In the genomic region with DNA sequence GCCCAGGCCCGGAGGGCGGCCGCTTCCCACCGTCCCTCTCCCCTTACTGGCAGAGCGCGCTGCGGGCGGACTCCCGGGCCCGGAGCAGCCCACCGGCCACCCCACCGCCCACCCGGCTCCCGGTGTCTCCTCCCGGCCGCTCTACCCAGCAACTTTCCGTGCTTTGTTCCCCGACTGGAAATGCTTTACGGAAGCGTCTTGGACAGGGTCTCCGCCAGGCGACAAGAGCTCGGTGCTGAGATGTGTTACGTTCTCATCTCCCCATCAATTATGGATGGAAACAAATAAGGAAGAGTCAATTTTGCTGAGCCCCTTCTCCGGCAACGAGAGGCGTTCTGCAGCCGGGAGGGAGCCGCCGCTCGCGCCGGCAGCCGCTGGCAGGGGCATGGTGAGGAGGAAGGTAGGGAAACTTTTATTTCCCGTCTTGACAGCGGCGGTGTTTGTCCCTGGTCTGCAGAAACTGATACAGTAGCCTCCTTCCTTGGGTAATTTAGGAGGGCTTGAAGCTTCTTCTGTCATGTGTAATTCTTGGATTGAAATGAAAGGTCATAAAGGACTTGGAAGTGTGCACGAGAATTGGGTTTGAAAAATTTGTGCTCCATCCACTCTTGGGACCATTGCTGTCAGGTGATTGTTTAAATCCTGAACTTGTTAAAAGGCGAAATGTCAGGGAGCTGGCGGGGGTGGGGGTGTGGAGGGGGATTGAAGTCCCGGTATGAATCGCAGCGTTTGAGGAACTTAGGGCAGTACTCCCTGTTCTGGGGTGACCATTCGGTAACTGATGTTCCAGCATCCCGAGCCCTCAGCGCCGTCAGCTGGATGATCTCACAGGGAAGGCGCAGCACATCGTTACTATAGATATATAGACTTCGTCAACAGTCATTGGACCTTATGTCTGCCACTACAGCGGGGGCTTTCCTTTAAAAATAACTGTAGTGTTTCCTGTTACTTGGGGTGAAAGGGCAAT, we compare ENCODE assay signal across 8 cellular contexts. TPM values are rescaled to one million over a fixed set of nuclear protein-coding genes. Genes with fewer than 3 reads are reported as not detected.
DNase-seq lines count a peak whose midpoint lies in the region; ATAC-seq and TF ChIP-seq lines count a peak whose summit lies in the region.

No MANE protein-coding gene starts in this region.

- H3K27me3 ChIP-seq in hepatocyte, result peaks cover 8% of the 10 kb centered on the region
- peaks cover 0 to 23% (median 0%) of the 10 kb centered on the region in 3 donors for H3K27me3 ChIP-seq in sigmoid colon

- H4K20me1 ChIP-seq in hepatocyte (ENCODE audit: insufficient read depth, poor library complexity, severe bottlenecking), result no peaks in the 10 kb centered on the region

- peak; percentile 42 for DNase-seq in GM20000 (ENCODE audit: low spot score)
- peak in 43 of 56 donors; percentile 9 to 81 (median 50) for DNase-seq in amygdala (lab: John Stamatoyannopoulos, UW)
- peak; percentile 44 for DNase-seq in hepatocyte (ENCODE audit: low spot score)
- no peak for DNase-seq in sigmoid colon
- no peak for DNase-seq in activated CD8-positive, alpha-beta T cell treated with anti-CD3 and anti-CD28 coated beads, Interleukin-2, amount 10 ng/mL, durations not matched to agents 7 days and 5 days
- no peak for DNase-seq in NAMALWA (ENCODE audit: low spot score)
- DNase-seq in stimulated activated CD4-positive, alpha-beta T cell treated with anti-CD3 and anti-CD28 coated beads, Interleukin-12 subunit alpha, Interleukin-12 subunit beta, amount 100 ng/mL, for 4 hours, result no peak

- TF ChIP-seq CTCF in GM20000 (IDR thresholded peaks at IDR 0.05; ENCODE audit: extremely low read depth, missing control alignments) (no peak), hepatocyte (IDR thresholded peaks at IDR 0.05; ENCODE audit: poor library complexity) (no peak), sigmoid colon (IDR thresholded peaks at IDR 0.05) (no peak)

- no peak for TF ChIP-seq EP300 in sigmoid colon (IDR thresholded peaks at IDR 0.05)

- no peak overlapping the region for H3K27ac Mint-ChIP-seq in activated CD8-positive, alpha-beta T cell treated with anti-CD3 and anti-CD28 coated beads, Interleukin-2, amount 10 ng/mL, durations not matched to agents 7 days and 5 days

- H3K4me3 ChIP-seq in hepatocyte, result peak overlapping the region; percentile 69
- H3K4me3 ChIP-seq in sigmoid colon, result peak overlapping the region; percentile 48 to 77 (median 70)

- peaks cover 3% of the 10 kb centered on the region for H3K4me1 Mint-ChIP-seq in activated CD8-positive, alpha-beta T cell treated with anti-CD3 and anti-CD28 coated beads, Interleukin-2, amount 10 ng/mL, durations not matched to agents 7 days and 5 days (ENCODE audit: low read depth)

- CTCF ChIA-PET in activated CD8-positive, alpha-beta T cell treated with anti-CD3 and anti-CD28 coated beads, Interleukin-2, amount 10 ng/mL, durations not matched to agents 7 days and 5 days (lab: Charles Lee), result no interaction called here

- no peaks in the 10 kb centered on the region for H3K9me2 ChIP-seq in hepatocyte (replicated peaks; ENCODE audit: insufficient read depth)

- H3K4me1 ChIP-seq in hepatocyte (ENCODE audit: insufficient read depth) (peaks cover 8% of the 10 kb centered on the region), sigmoid colon (peaks cover 0 to 34% (median 19%) of the 10 kb centered on the region in 4 donors)

- H3K79me2 ChIP-seq in hepatocyte, result peaks cover 40% of the 10 kb centered on the region

- no peaks in the 10 kb centered on the region for H3K9me3 Mint-ChIP-seq in activated CD8-positive, alpha-beta T cell treated with anti-CD3 and anti-CD28 coated beads, Interleukin-2, amount 10 ng/mL, durations not matched to agents 7 days and 5 days (ENCODE audit: insufficient read depth)

- under 1% methylated on average over 44 of the region's 51 CpGs for WGBS in hepatocyte (ENCODE audit: low lambda C conversion rate, missing lambda C conversion rate)
- 1 to 2% methylated on average over 51 of the region's 51 CpGs for WGBS in sigmoid colon, 2 donors

- TF ChIP-seq POLR2A in sigmoid colon (IDR thresholded peaks at IDR 0.05), result no peak

- H3K27ac ChIP-seq in hepatocyte (peak overlapping the region; percentile 77), sigmoid colon (peak overlapping the region; percentile 70 to 87 (median 81))

- intact Hi-C loops in sigmoid colon (cut with DNase I), result no loop called here

- peak overlapping the region; percentile 37 for H2AFZ ChIP-seq in hepatocyte

- no peak for ATAC-seq in activated CD8-positive, alpha-beta T cell treated with anti-CD3 and anti-CD28 coated beads, Interleukin-2, amount 10 ng/mL, durations not matched to agents 7 days and 5 days
- no peak for ATAC-seq in GM21381 (IDR thresholded peaks at IDR 0.05; ENCODE audit: unreplicated experiment)

- POLR2A ChIA-PET in activated CD8-positive, alpha-beta T cell treated with anti-CD3 and anti-CD28 coated beads, Interleukin-2, amount 10 ng/mL, durations not matched to agents 7 days and 5 days (lab: Charles Lee), result no interaction called here

- no peaks in the 10 kb centered on the region for H3K9me3 ChIP-seq in hepatocyte (ENCODE audit: low read depth)
- no peaks in the 10 kb centered on the region for H3K9me3 ChIP-seq in sigmoid colon

- H3K4me3 Mint-ChIP-seq in activated CD8-positive, alpha-beta T cell treated with anti-CD3 and anti-CD28 coated beads, Interleukin-2, amount 10 ng/mL, durations not matched to agents 7 days and 5 days, result no peak overlapping the region

- H3K36me3 Mint-ChIP-seq in activated CD8-positive, alpha-beta T cell treated with anti-CD3 and anti-CD28 coated beads, Interleukin-2, amount 10 ng/mL, durations not matched to agents 7 days and 5 days (ENCODE audit: low read depth), result no peaks in the 10 kb centered on the region

- peak overlapping the region; percentile 88 for H3K4me2 ChIP-seq in hepatocyte

- H3K27me3 Mint-ChIP-seq in activated CD8-positive, alpha-beta T cell treated with anti-CD3 and anti-CD28 coated beads, Interleukin-2, amount 10 ng/mL, durations not matched to agents 7 days and 5 days (ENCODE audit: low read depth), result peaks cover 42% of the 10 kb centered on the region

- H3K36me3 ChIP-seq in hepatocyte (replicated peaks; ENCODE audit: insufficient read depth, low read depth) (no peaks in the 10 kb centered on the region), sigmoid colon (no peaks in the 10 kb centered on the region)

RNA-seq across cellular contexts. Expression of a gene that starts 1.5 kb away (rescaled TPM):
- total RNA-seq in hepatocyte (28.1 and 34.1 TPM in 2 replicates), sigmoid colon (10 to 100 TPM in 1 of 4 donors, 1 to 10 TPM in 3; 5.6 to 12.5 (median 6.6) TPM)
- polyA plus RNA-seq in hepatocyte (18.9 and 23.4 TPM in 2 replicates), sigmoid colon (10 to 100 TPM in 1 of 3 donors, 1 to 10 TPM in 2; 2.4 to 10.4 (median 2.8) TPM)
- not detected for total RNA-seq in activated CD8-positive, alpha-beta T cell treated with anti-CD3 and anti-CD28 coated beads, Interleukin-2, amount 10 ng/mL, durations not matched to agents 7 days and 5 days

Comparison
In these comparisons a context has a peak if more than half of its experiments do, and no peak if none do; other contexts are left out.
1. DNase-seq: peak in GM20000 (single experiment), amygdala (43 of 56) and hepatocyte (single experiment); none in sigmoid colon (single experiment), activated CD8-positive, alpha-beta T cell treated with anti-CD3 and anti-CD28 coated beads, Interleukin-2, amount 10 ng/mL, durations not matched to agents 7 days and 5 days (single experiment), NAMALWA (single experiment) and stimulated activated CD4-positive, alpha-beta T cell treated with anti-CD3 and anti-CD28 coated beads, Interleukin-12 subunit alpha, Interleukin-12 subunit beta, amount 100 ng/mL, for 4 hours (single experiment).
2. RNA of a gene that starts 1.5 kb away (total RNA-seq): 28.1 to 34.1 TPM in hepatocyte and 5.6 to 12.5 TPM in sigmoid colon; not detected in activated CD8-positive, alpha-beta T cell treated with anti-CD3 and anti-CD28 coated beads, Interleukin-2, amount 10 ng/mL, durations not matched to agents 7 days and 5 days; every median in the first group is over 4 times any median in the second.